16 cellular contexts compared by ENCODE assay signal in genomic region chr6:119145111-119145510, GRCh38.
DNase-seq lines count a peak whose midpoint lies in the region; ATAC-seq and TF ChIP-seq lines count a peak whose summit lies in the region.
"Had no signal": no experiment of that assay in that cellular context is flagged by ENCODE, and none has a peak within 500 bp of the region (broad histone marks: within the 10 kb centered on the region; RNA-seq: fewer than 3 reads in every experiment).

No MANE protein-coding gene starts in this region.

- TF ChIP-seq CTCF in esophagus muscularis mucosa (IDR thresholded peaks at IDR 0.05): no peak

- intact Hi-C loops in esophagus muscularis mucosa (cut with DNase I): loop anchor here (5.0 to 10.0 kb wide), 2 partner anchors 202 to 930 kb away; partner anchors contain the start of gene MAN1A1

- no peaks in the 10 kb centered on the region for H3K27me3 ChIP-seq in esophagus muscularis mucosa
- H3K27me3 ChIP-seq: dorsolateral prefrontal cortex, neural progenitor cell, stomach had no signal

- ATAC-seq in T-cell (replicated peaks in 1 of 4) (peak; percentile 32 to 64 (median 48)), left lobe of liver (no peak)

- H3K27ac Mint-ChIP-seq in T-cell: peak overlapping the region in 1 of 2 donors; percentile 73
- H3K27ac Mint-ChIP-seq: neural progenitor cell had no signal

- no peaks in the 10 kb centered on the region for H3K9me3 ChIP-seq in esophagus muscularis mucosa
- H3K9me3 ChIP-seq: stomach had no signal

- DNase-seq in NCI-H2171 treated with DMSO at 0.1 percent for 48 hours (lab: John Stamatoyannopoulos, UW) (peak; percentile 8), NCI-H2171 (lab: John Stamatoyannopoulos, UW) (no peak), HT-29 (ENCODE audit: low spot score) (peak; percentile 46), T-cell (no peak), esophagus muscularis mucosa (ENCODE audit: extremely low spot score) (peak; percentile 89), left lobe of liver (ENCODE audit: low spot score) (no peak), NCI-H1436 (lab: John Stamatoyannopoulos, UW) (no peak), NCI-H187 (lab: John Stamatoyannopoulos, UW) (no peak)
- DNase-seq: activated CD4-positive, CD25-positive, alpha-beta regulatory T cell treated with anti-CD3 and anti-CD28 coated beads, Interleukin-2, amount 50 U/mL, for 72 hours; dorsolateral prefrontal cortex; EL; Karpas-422; NCI-H1694 treated with DMSO at 0.1 percent for 48 hours; NCI-H524 treated with DMSO at 0.1 percent for 48 hours; stomach had no signal

- H3K4me3 ChIP-seq in esophagus muscularis mucosa: no peak overlapping the region
- H3K4me3 ChIP-seq: dorsolateral prefrontal cortex, neural progenitor cell, stomach had no signal

- H3K36me3 ChIP-seq in esophagus muscularis mucosa: no peaks in the 10 kb centered on the region
- H3K36me3 ChIP-seq: neural progenitor cell, stomach had no signal

- CTCF ChIA-PET in T-cell (lab: Charles Lee): interaction anchor here in 1 of 2 donors (1.2 kb wide), 1 partner anchor 16 kb away, joined by 4 read pairs; no protein-coding TSS in a partner anchor

- TF ChIP-seq EP300 in esophagus muscularis mucosa (IDR thresholded peaks at IDR 0.05): no peak

- no peak overlapping the region for H3K27ac ChIP-seq in esophagus muscularis mucosa (replicated peaks in 1 of 4)
- H3K27ac ChIP-seq: dorsolateral prefrontal cortex, neural progenitor cell, stomach had no signal

- H3K36me3 Mint-ChIP-seq in T-cell: no peaks in the 10 kb centered on the region
- H3K36me3 Mint-ChIP-seq: neural progenitor cell had no signal

- POLR2A ChIA-PET in T-cell (lab: Charles Lee): no interaction called here

- no peak for TF ChIP-seq POLR2A in esophagus muscularis mucosa (IDR thresholded peaks at IDR 0.05; ENCODE audit: low read depth)

- H3K27me3 Mint-ChIP-seq in T-cell: peaks cover 0 to 11% of the 10 kb centered on the region in 2 donors

- WGBS in esophagus muscularis mucosa: 33% methylated on average over 2 of the region's 2 CpGs

- H3K4me1 Mint-ChIP-seq in T-cell: peaks cover 10 to 23% (median 12%) of the 10 kb centered on the region in 3 donors

- no peaks in the 10 kb centered on the region for H3K9me3 Mint-ChIP-seq in T-cell
- H3K9me3 Mint-ChIP-seq: neural progenitor cell had no signal

- H3K4me1 ChIP-seq in esophagus muscularis mucosa: peaks cover 14 to 31% (median 24%) of the 10 kb centered on the region in 4 donors
- H3K4me1 ChIP-seq: neural progenitor cell had no signal

- H3K4me3 Mint-ChIP-seq in T-cell: no peak overlapping the region
- H3K4me3 Mint-ChIP-seq: neural progenitor cell had no signal

Comparison
In these comparisons a context has a peak if more than half of its experiments do, and no peak if none do; other contexts are left out.
1. DNase-seq: peak in NCI-H2171 treated with DMSO at 0.1 percent for 48 hours (single experiment), HT-29 (single experiment) and esophagus muscularis mucosa (single experiment); none in NCI-H2171 (single experiment), T-cell (0 of 34), left lobe of liver (single experiment), NCI-H1436 (single experiment) and NCI-H187 (0 of 2).